In the genomic region with DNA sequence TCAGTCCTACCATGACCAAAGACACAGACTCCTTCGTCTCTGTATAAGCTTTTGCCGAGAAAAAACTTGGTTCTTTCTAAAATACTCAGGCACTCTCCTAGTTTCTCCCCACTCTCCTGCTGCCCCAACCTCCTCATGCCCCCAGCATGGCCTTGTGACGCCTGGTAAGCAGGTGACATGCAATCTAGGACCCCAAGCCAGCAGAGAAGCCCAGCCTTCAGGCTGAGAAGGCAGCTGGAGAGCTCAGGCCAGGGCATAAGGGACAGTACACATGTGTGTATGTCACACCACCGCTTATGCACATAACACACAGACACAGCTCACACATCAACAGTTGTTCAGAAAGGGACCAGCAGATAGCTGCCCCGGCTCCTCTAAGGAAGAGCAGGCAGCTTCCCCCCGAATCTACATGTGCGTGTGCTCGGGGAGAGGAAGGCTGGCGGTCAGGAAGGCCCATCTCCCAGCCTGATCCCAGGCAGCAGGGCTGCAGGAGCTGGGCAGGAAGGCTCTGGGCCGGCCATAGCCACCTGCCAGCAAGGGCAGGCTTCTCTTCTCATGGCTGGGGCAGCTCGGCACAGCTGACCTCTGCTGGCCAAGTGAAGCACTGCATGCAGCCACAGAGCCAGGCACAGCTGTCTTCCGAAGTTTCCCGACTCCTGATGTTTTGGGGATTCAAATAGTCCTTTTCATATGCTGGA, we compare ENCODE assay signal across 8 cellular contexts. TPM values are rescaled to one million over a fixed set of nuclear protein-coding genes. Genes with fewer than 3 reads are reported as not detected.
DNase-seq lines count a peak whose midpoint lies in the region; ATAC-seq and TF ChIP-seq lines count a peak whose summit lies in the region.

No MANE protein-coding gene starts in this region.

- H2AFZ ChIP-seq in OCI-LY7 (ENCODE audit: low read length), result no peak overlapping the region

- POLR2A ChIA-PET in OCI-LY7 (lab: Charles Lee), result interaction anchor here (0.6 to 1.9 kb wide), 7 partner anchors 9 to 324 kb away, joined by 3 to 8 read pairs (median 3); a partner anchor contains a TSS
- POLR2A ChIA-PET in naive thymus-derived CD4-positive, alpha-beta T cell (lab: Charles Lee), result interaction anchor here (0.8 to 2.8 kb wide), 8 partner anchors 8 to 282 kb away, joined by 3 to 19 read pairs (median 6); a partner anchor contains a TSS

- no peak overlapping the region for H3K4me3 Mint-ChIP-seq in naive thymus-derived CD4-positive, alpha-beta T cell

- peak; percentile 3 for DNase-seq in NCI-H187 treated with DMSO at 0.1 percent for 48 hours (lab: John Stamatoyannopoulos, UW)
- DNase-seq in NCI-H187 (lab: John Stamatoyannopoulos, UW), result no peak
- DNase-seq in OCI-LY7 (ENCODE audit: low spot score), result peak; percentile 65
- DNase-seq in activated T-cell treated with anti-CD3 and anti-CD28 coated beads, Interleukin-2, amount 50 U/mL, for 1 hour, result peak; percentile 76
- peak; percentile 25 to 72 (median 57) for DNase-seq in naive thymus-derived CD4-positive, alpha-beta T cell

- H3K4me3 ChIP-seq in OCI-LY7 (ENCODE audit: low read depth, low read length, poor library complexity, severe bottlenecking) (no peak overlapping the region), subcutaneous abdominal adipose tissue (ENCODE audit: low read depth in 1 of 5, low read length in 5 of 5) (no peak overlapping the region)
- no peak overlapping the region for H3K4me3 ChIP-seq in naive thymus-derived CD4-positive, alpha-beta T cell (ENCODE audit: low read length)

- H3K36me3 ChIP-seq in OCI-LY7 (ENCODE audit: insufficient read depth, low read length) (peaks cover 68% of the 10 kb centered on the region), subcutaneous abdominal adipose tissue (ENCODE audit: control insufficient read depth in 5 of 5, insufficient read depth in 5 of 5, low read length in 5 of 5) (peaks cover 0 to 69% (median 59%) of the 10 kb centered on the region in 5 donors)
- peaks cover 14 to 65% (median 31%) of the 10 kb centered on the region in 3 experiments for H3K36me3 ChIP-seq in naive thymus-derived CD4-positive, alpha-beta T cell (ENCODE audit: control insufficient read depth in 2 of 3, insufficient read depth in 3 of 3, low read length in 3 of 3)

- CTCF ChIA-PET in OCI-LY7 (lab: Charles Lee; ENCODE audit: unreplicated experiment), result interaction anchor here (0.6 to 2.2 kb wide), 8 partner anchors 9 to 570 kb away, joined by 3 to 8 read pairs (median 4); a partner anchor contains a TSS
- CTCF ChIA-PET in naive thymus-derived CD4-positive, alpha-beta T cell (lab: Charles Lee), result interaction anchor here (0.6 to 5.1 kb wide), 20 partner anchors 9 to 546 kb away, joined by 3 to 27 read pairs (median 3); a partner anchor contains a TSS

- ATAC-seq in HG03342 (IDR thresholded peaks at IDR 0.05; ENCODE audit: unreplicated experiment) (peak; percentile 72), esophagus mucosa (peak; percentile 81)
- peak; percentile 92 for ATAC-seq in naive thymus-derived CD4-positive, alpha-beta T cell

- H3K36me3 Mint-ChIP-seq in naive thymus-derived CD4-positive, alpha-beta T cell, result peaks cover 7 to 36% (median 12%) of the 10 kb centered on the region in 5 donors

- no TSS peak for BruUV-seq in OCI-LY7 (replicated peaks; lab: Mats Ljungman, UMichigan)

- intact Hi-C loops in OCI-LY7 (cut with micrococcal nuclease; ENCODE audit: unreplicated experiment), result loop anchor here (1.0 to 5.0 kb wide), 4 partner anchors 73 to 324 kb away; a partner anchor contains a TSS
- intact Hi-C loops in naive thymus-derived CD4-positive, alpha-beta T cell (cut with micrococcal nuclease), result loop anchor here (1.0 to 2.0 kb wide), 5 partner anchors 74 to 324 kb away; a partner anchor contains a TSS

- no peak overlapping the region for H3K9ac ChIP-seq in subcutaneous abdominal adipose tissue (ENCODE audit: low read length in 5 of 5)

- no peaks in the 10 kb centered on the region for H3K27me3 Mint-ChIP-seq in naive thymus-derived CD4-positive, alpha-beta T cell

- TF ChIP-seq CTCF in OCI-LY7 (conservative IDR thresholded peaks at IDR 0.05; ENCODE audit: low read length), result peak; percentile 94

- no peaks in the 10 kb centered on the region for H3K79me2 ChIP-seq in OCI-LY7 (ENCODE audit: insufficient read depth, low read depth, low read length)

- H3K4me1 ChIP-seq in OCI-LY7 (ENCODE audit: insufficient read depth, low read length, poor library complexity, severe bottlenecking), result no peaks in the 10 kb centered on the region
- no peaks in the 10 kb centered on the region for H3K4me1 ChIP-seq in naive thymus-derived CD4-positive, alpha-beta T cell (ENCODE audit: control insufficient read depth in 2 of 2, insufficient read depth in 2 of 2, low read length in 2 of 2)
- H3K4me1 ChIP-seq in subcutaneous abdominal adipose tissue (ENCODE audit: control insufficient read depth in 5 of 5, insufficient read depth in 5 of 5, low read length in 5 of 5), result peaks cover 0 to 46% (median 22%) of the 10 kb centered on the region in 5 donors

- H3K9me2 ChIP-seq in OCI-LY7 (ENCODE audit: insufficient read depth, low read length), result no peaks in the 10 kb centered on the region

- no peaks in the 10 kb centered on the region for H3K27me3 ChIP-seq in naive thymus-derived CD4-positive, alpha-beta T cell (ENCODE audit: control insufficient read depth in 2 of 2, insufficient read depth in 2 of 2, low read length in 2 of 2)
- H3K27me3 ChIP-seq in subcutaneous abdominal adipose tissue (ENCODE audit: control insufficient read depth in 5 of 5, insufficient read depth in 4 of 5, low read length in 5 of 5), result no peaks in the 10 kb centered on the region

- no peaks in the 10 kb centered on the region; the same call in 1 of the 2 replicates for H4K20me1 ChIP-seq in OCI-LY7 (ENCODE audit: insufficient read depth, low read length)

- peaks cover 5 to 20% (median 11%) of the 10 kb centered on the region in 7 donors for H3K4me1 Mint-ChIP-seq in naive thymus-derived CD4-positive, alpha-beta T cell

- H3K4me2 ChIP-seq in OCI-LY7 (ENCODE audit: low read length), result no peak overlapping the region

- H3K9me3 Mint-ChIP-seq in naive thymus-derived CD4-positive, alpha-beta T cell, result no peaks in the 10 kb centered on the region

- H3K9me3 ChIP-seq in OCI-LY7 (ENCODE audit: low read length) (no peaks in the 10 kb centered on the region), subcutaneous abdominal adipose tissue (ENCODE audit: control insufficient read depth in 5 of 5, low read length in 5 of 5) (no peaks in the 10 kb centered on the region)
- H3K9me3 ChIP-seq in naive thymus-derived CD4-positive, alpha-beta T cell (ENCODE audit: control insufficient read depth in 2 of 3, low read length in 3 of 3), result no peaks in the 10 kb centered on the region

- peak overlapping the region; percentile 3 to 83 (median 42) for H3K27ac Mint-ChIP-seq in naive thymus-derived CD4-positive, alpha-beta T cell

- H3K27ac ChIP-seq in OCI-LY7 (ENCODE audit: low read depth, low read length, poor library complexity, severe bottlenecking) (no peak overlapping the region), subcutaneous abdominal adipose tissue (ENCODE audit: low read depth, low read length) (peak overlapping the region; percentile 45)
- H3K27ac ChIP-seq in naive thymus-derived CD4-positive, alpha-beta T cell (ENCODE audit: low read depth, low read length), result peak overlapping the region; percentile 41

RNA-seq across cellular contexts. Expression of a gene that starts 8.5 kb away (rescaled TPM):
- 69.2 and 89.2 TPM in 2 replicates for total RNA-seq in OCI-LY7 (2014; rRNA removed; shearing (Covaris generic))
- total RNA-seq in OCI-LY7 (2022) (78.6 and 95.4 TPM in 2 replicates), esophagus mucosa (51.8 TPM)
- total RNA-seq in naive thymus-derived CD4-positive, alpha-beta T cell, result 100 to 1,000 TPM in 2 of 5 experiments, 10 to 100 TPM in 3; 82.8 to 124 (median 100.0) TPM
- polyA plus RNA-seq in naive thymus-derived CD4-positive, alpha-beta T cell, result 10 to 100 TPM; 43.6 to 65.1 TPM

RNA-seq across cellular contexts. Expression of a gene that starts 16.8 kb away (rescaled TPM):
- 64.9 and 80.5 TPM in 2 replicates for total RNA-seq in OCI-LY7 (2014; rRNA removed; shearing (Covaris generic))
- total RNA-seq in OCI-LY7 (2022) (68.6 and 69.1 TPM in 2 replicates), esophagus mucosa (33.9 TPM)
- 10 to 100 TPM; 70.0 to 98.5 (median 95.3) TPM for total RNA-seq in naive thymus-derived CD4-positive, alpha-beta T cell
- 10 to 100 TPM; 61.6 to 93.7 TPM for polyA plus RNA-seq in naive thymus-derived CD4-positive, alpha-beta T cell

RNA-seq across cellular contexts. Expression of a gene that starts 24.1 kb away (rescaled TPM):
- total RNA-seq in OCI-LY7 (2014; rRNA removed; shearing (Covaris generic)), result 0.13 TPM in 1 of 2 replicates, not detected in the other
- total RNA-seq in OCI-LY7 (2022) (not detected in 2 replicates), esophagus mucosa (not detected)
- total RNA-seq in naive thymus-derived CD4-positive, alpha-beta T cell, result under 1 TPM in 4 of 5 experiments, not detected in 1; 0.11 to 0.32 (median 0.21) TPM
- not detected for polyA plus RNA-seq in naive thymus-derived CD4-positive, alpha-beta T cell

RNA-seq across cellular contexts. Expression of a gene that starts 41.2 kb away (rescaled TPM):
- 32.6 and 47.6 TPM in 2 replicates for total RNA-seq in OCI-LY7 (2014; rRNA removed; shearing (Covaris generic))
- total RNA-seq in OCI-LY7 (2022), result 70.9 and 71.8 TPM in 2 replicates
- total RNA-seq in esophagus mucosa, result 99.2 TPM
- 100 to 1,000 TPM in 1 of 5 experiments, 10 to 100 TPM in 4; 43.1 to 122 (median 66.3) TPM for total RNA-seq in naive thymus-derived CD4-positive, alpha-beta T cell
- polyA plus RNA-seq in naive thymus-derived CD4-positive, alpha-beta T cell, result 10 to 100 TPM; 20.3 to 25.0 TPM

Comparison
In these comparisons a context has a peak if more than half of its experiments do, and no peak if none do; other contexts are left out.
1. DNase-seq: peak in NCI-H187 treated with DMSO at 0.1 percent for 48 hours (single experiment), OCI-LY7 (single experiment), activated T-cell treated with anti-CD3 and anti-CD28 coated beads, Interleukin-2, amount 50 U/mL, for 1 hour (single experiment) and naive thymus-derived CD4-positive, alpha-beta T cell (9 of 9); none in NCI-H187 (0 of 2).
2. Peak in every context shown above with its lines, with median percentiles within 50 percentile points of each other: ATAC-seq.